11 cellular contexts compared by ENCODE assay signal in the genomic region with DNA sequence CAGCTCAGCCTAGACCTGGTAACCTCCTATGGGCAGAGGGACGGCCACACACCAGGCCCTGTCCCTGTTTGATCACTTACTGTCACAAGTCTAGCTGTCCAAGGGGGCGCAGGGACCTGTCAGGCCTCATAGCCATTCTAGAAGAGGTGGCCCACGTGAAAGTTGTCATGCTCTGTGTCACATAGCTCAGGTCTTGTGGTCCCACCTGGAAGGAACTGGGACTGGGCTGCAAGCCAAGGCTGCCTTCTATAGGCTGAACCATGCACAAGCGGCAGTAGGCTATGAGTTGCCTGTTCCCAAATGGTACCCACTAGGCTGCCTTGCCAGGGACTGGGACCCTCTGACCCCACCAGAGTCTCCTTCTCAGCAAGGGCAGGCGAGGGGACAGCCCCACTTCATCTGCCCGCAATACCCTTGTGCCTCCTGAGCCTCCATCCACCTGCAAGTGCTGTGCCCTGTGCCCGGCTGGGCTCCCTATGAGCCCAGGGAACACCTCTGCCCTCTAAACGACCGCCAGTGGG.
A peak's percentile ranks its signal among the peaks of the same experiment; 100 is the strongest.
DNase-seq lines count a peak whose midpoint lies in the region; TF ChIP-seq lines count a peak whose summit lies in the region.
"Had no signal": no experiment of that assay in that cellular context is flagged by ENCODE, and none has a peak within 500 bp of the region (broad histone marks: within the 10 kb centered on the region; RNA-seq: fewer than 3 reads in every experiment).

No MANE protein-coding gene starts in this region.

- no peak overlapping the region for H3K27ac Mint-ChIP-seq in activated naive CD4-positive, alpha-beta T cell treated with anti-CD3 and anti-CD28 coated beads for 36 hours
- H3K27ac Mint-ChIP-seq: activated naive CD4-positive, alpha-beta T cell treated with anti-CD3 and anti-CD28 coated beads, Interleukin-2, amount 50 U/mL, for 24 hours had no signal

- H3K36me3 ChIP-seq in suprapubic skin (no peaks in the 10 kb centered on the region), esophagus muscularis mucosa (no peaks in the 10 kb centered on the region)
- H3K36me3 ChIP-seq: ovary had no signal

- no peak overlapping the region for H3K4me3 ChIP-seq in Jurkat, Clone E6-1 (ENCODE audit: low read length)
- no peak overlapping the region for H3K4me3 ChIP-seq in coronary artery
- no peak overlapping the region for H3K4me3 ChIP-seq in suprapubic skin
- H3K4me3 ChIP-seq in esophagus muscularis mucosa, result no peak overlapping the region
- H3K4me3 ChIP-seq: ovary had no signal

- peak; percentile 24 for DNase-seq in activated naive CD4-positive, alpha-beta T cell treated with anti-CD3 and anti-CD28 coated beads for 36 hours
- DNase-seq in activated naive CD4-positive, alpha-beta T cell treated with anti-CD3 and anti-CD28 coated beads, Interleukin-2, amount 50 U/mL, for 16 hours, result no peak
- DNase-seq in Jurkat, Clone E6-1 (ENCODE audit: low read depth, low spot score), result peak; percentile 55
- DNase-seq in coronary artery (ENCODE audit: low spot score) (peak; percentile 71), suprapubic skin (ENCODE audit: low spot score in 2 of 2) (peak; percentile 55 to 61), esophagus muscularis mucosa (ENCODE audit: extremely low spot score) (no peak), inferior parietal cortex (ENCODE audit: extremely low spot score) (no peak), NCI-H187 treated with DMSO at 0.1 percent for 48 hours (lab: John Stamatoyannopoulos, UW) (no peak)
- DNase-seq: NCI-H446 treated with DMSO at 0.1 percent for 48 hours, ovary had no signal

- no peak for TF ChIP-seq POLR2A in suprapubic skin (IDR thresholded peaks at IDR 0.05)
- TF ChIP-seq POLR2A in esophagus muscularis mucosa (IDR thresholded peaks at IDR 0.05; ENCODE audit: low read depth), result no peak

- H3K4me1 ChIP-seq in suprapubic skin, result peaks cover 29% of the 10 kb centered on the region
- H3K4me1 ChIP-seq in esophagus muscularis mucosa, result peaks cover 18 to 50% (median 45%) of the 10 kb centered on the region in 4 donors

- H3K27me3 ChIP-seq in suprapubic skin (no peaks in the 10 kb centered on the region), esophagus muscularis mucosa (no peaks in the 10 kb centered on the region)
- H3K27me3 ChIP-seq: ovary had no signal

- H3K9me3 Mint-ChIP-seq in activated naive CD4-positive, alpha-beta T cell treated with anti-CD3 and anti-CD28 coated beads for 36 hours, result no peaks in the 10 kb centered on the region
- H3K9me3 Mint-ChIP-seq: activated naive CD4-positive, alpha-beta T cell treated with anti-CD3 and anti-CD28 coated beads, Interleukin-2, amount 50 U/mL, for 24 hours had no signal

- CTCF ChIA-PET in activated naive CD4-positive, alpha-beta T cell treated with anti-CD3 and anti-CD28 coated beads for 36 hours (lab: Charles Lee), result interaction anchor here (0.8 kb wide), 1 partner anchor 596 kb away, joined by 3 read pairs; no protein-coding TSS in a partner anchor

- intact Hi-C loops in activated naive CD4-positive, alpha-beta T cell treated with anti-CD3 and anti-CD28 coated beads for 36 hours (cut with micrococcal nuclease), result loop anchor here (2.0 to 5.0 kb wide), 2 partner anchors 224 to 590 kb away; no protein-coding TSS in a partner anchor
- intact Hi-C loops in esophagus muscularis mucosa (cut with DNase I), result loop anchor here (10.0 kb wide), 1 partner anchor 592 kb away; no protein-coding TSS in a partner anchor

- no peaks in the 10 kb centered on the region for H3K36me3 Mint-ChIP-seq in activated naive CD4-positive, alpha-beta T cell treated with anti-CD3 and anti-CD28 coated beads for 36 hours (ENCODE audit: low read depth)
- H3K36me3 Mint-ChIP-seq: activated naive CD4-positive, alpha-beta T cell treated with anti-CD3 and anti-CD28 coated beads, Interleukin-2, amount 50 U/mL, for 24 hours had no signal

- TF ChIP-seq EP300 in suprapubic skin (IDR thresholded peaks at IDR 0.05), result no peak
- no peak for TF ChIP-seq EP300 in esophagus muscularis mucosa (IDR thresholded peaks at IDR 0.05)

- H3K4me3 Mint-ChIP-seq in activated naive CD4-positive, alpha-beta T cell treated with anti-CD3 and anti-CD28 coated beads for 36 hours, result no peak overlapping the region
- H3K4me3 Mint-ChIP-seq: activated naive CD4-positive, alpha-beta T cell treated with anti-CD3 and anti-CD28 coated beads, Interleukin-2, amount 50 U/mL, for 24 hours had no signal

- no peak overlapping the region for H3K27ac ChIP-seq in coronary artery
- H3K27ac ChIP-seq in suprapubic skin, result no peak overlapping the region
- H3K27ac ChIP-seq in esophagus muscularis mucosa (replicated peaks in 1 of 4), result no peak overlapping the region
- H3K27ac ChIP-seq: ovary had no signal

- H3K9me3 ChIP-seq in suprapubic skin, result no peaks in the 10 kb centered on the region
- H3K9me3 ChIP-seq in esophagus muscularis mucosa, result no peaks in the 10 kb centered on the region
- H3K9me3 ChIP-seq: ovary had no signal

- TF ChIP-seq CTCF in coronary artery (IDR thresholded peaks at IDR 0.05), result no peak
- no peak for TF ChIP-seq CTCF in suprapubic skin (IDR thresholded peaks at IDR 0.05)
- no peak for TF ChIP-seq CTCF in esophagus muscularis mucosa (IDR thresholded peaks at IDR 0.05)

- H3K27me3 Mint-ChIP-seq in activated naive CD4-positive, alpha-beta T cell treated with anti-CD3 and anti-CD28 coated beads for 36 hours (ENCODE audit: low read depth), result peaks cover 20% of the 10 kb centered on the region
- H3K27me3 Mint-ChIP-seq: activated naive CD4-positive, alpha-beta T cell treated with anti-CD3 and anti-CD28 coated beads, Interleukin-2, amount 50 U/mL, for 24 hours had no signal

- peaks cover 34% of the 10 kb centered on the region for H3K4me1 Mint-ChIP-seq in activated naive CD4-positive, alpha-beta T cell treated with anti-CD3 and anti-CD28 coated beads for 36 hours (ENCODE audit: low read depth)

- WGBS in suprapubic skin, result 87% methylated on average over 7 of the region's 9 CpGs
- 97% methylated on average over 6 of the region's 9 CpGs for WGBS in esophagus muscularis mucosa

Comparison
In these comparisons a context has a peak if more than half of its experiments do, and no peak if none do; other contexts are left out.
1. DNase-seq: peak in activated naive CD4-positive, alpha-beta T cell treated with anti-CD3 and anti-CD28 coated beads for 36 hours (single experiment), Jurkat, Clone E6-1 (single experiment), coronary artery (single experiment) and suprapubic skin (2 of 2); none in activated naive CD4-positive, alpha-beta T cell treated with anti-CD3 and anti-CD28 coated beads, Interleukin-2, amount 50 U/mL, for 16 hours (single experiment), esophagus muscularis mucosa (single experiment), inferior parietal cortex (single experiment) and NCI-H187 treated with DMSO at 0.1 percent for 48 hours (single experiment).